Comparison of ENCODE assay signal across 12 cellular contexts in the genomic region with DNA sequence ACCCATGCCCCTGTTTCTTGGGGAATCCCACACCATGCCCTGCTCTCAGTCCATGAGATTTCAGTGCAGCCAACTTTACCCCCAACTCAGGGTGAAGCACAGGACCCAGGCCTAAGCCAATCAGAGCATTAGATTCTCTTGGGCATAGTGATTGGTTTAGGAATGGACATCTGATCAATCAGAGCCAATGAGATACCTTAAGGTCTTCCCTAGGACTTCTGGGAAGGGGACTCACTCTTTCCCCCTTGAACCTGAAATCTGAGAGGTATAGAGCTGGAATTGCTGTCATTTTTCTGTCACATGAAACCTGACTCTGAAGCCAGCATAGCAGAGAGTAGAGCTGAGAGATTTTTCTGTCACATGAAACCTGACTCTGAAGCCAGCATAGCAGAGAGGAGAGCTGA.
A peak's percentile ranks its signal among the peaks of the same experiment; 100 is the strongest.
DNase-seq lines count a peak whose midpoint lies in the region; ATAC-seq, FAIRE-seq and TF ChIP-seq lines count a peak whose summit lies in the region.
"Had no signal": no experiment of that assay in that cellular context is flagged by ENCODE, and none has a peak within 500 bp of the region (broad histone marks: within the 10 kb centered on the region; RNA-seq: fewer than 3 reads in every experiment).

No MANE protein-coding gene starts in this region.

- peaks cover 11% of the 10 kb centered on the region for H3K9me3 Mint-ChIP-seq in activated T-helper 17 cell treated with anti-CD3 and anti-CD28 coated beads, Interleukin-2, amount 50 U/mL, for 72 hours
- H3K9me3 Mint-ChIP-seq in stimulated activated memory B cell treated with anti-CD40 and anti-IgM and Interleukin-4, amounts not matched to agents 10 μg/mL and 1 μg/mL and 100 μg/mL, for 72 hours = peaks cover 3% of the 10 kb centered on the region
- H3K9me3 Mint-ChIP-seq in CD4-positive, alpha-beta memory T cell = no peaks in the 10 kb centered on the region

- no peak for TF ChIP-seq CTCF in HepG2 (CRISPR knock-in tag; IDR thresholded peaks at IDR 0.05)

- H2AFZ ChIP-seq in HepG2 (ENCODE audit: low read length) = no peak overlapping the region

- no peaks in the 10 kb centered on the region for H3K79me2 ChIP-seq in HepG2 (ENCODE audit: insufficient read depth, low read length)

- TF ChIP-seq POLR2A in HepG2 (IDR thresholded peaks at IDR 0.05; ENCODE audit: insufficient read depth in 1 of 2, low read depth in 2 of 2, low read length in 2 of 2) = no peak

- H3K9ac ChIP-seq in HepG2 (ENCODE audit: insufficient read depth, low read depth, low read length) = no peak overlapping the region

- intact Hi-C loops in HepG2 (cut with micrococcal nuclease; ENCODE audit: unreplicated experiment) = no loop called here
- intact Hi-C loops in CD4-positive, alpha-beta memory T cell (cut with micrococcal nuclease) = no loop called here

- DNase-seq in HepG2 (ENCODE audit: low spot score) (peak; percentile 6), cerebellar cortex (ENCODE audit: low spot score) (no peak)
- DNase-seq in CD4-positive, alpha-beta memory T cell = no peak
- DNase-seq: midbrain; NCI-H1092 treated with DMSO at 0.1 percent for 48 hours; stimulated activated naive CD4-positive, alpha-beta T cell treated with Interleukin-2 at 50 U/mL for 16 hours had no signal

- H3K4me3 Mint-ChIP-seq in activated T-helper 17 cell treated with anti-CD3 and anti-CD28 coated beads, Interleukin-2, amount 50 U/mL, for 72 hours = peak overlapping the region; percentile 66
- H3K4me3 Mint-ChIP-seq in stimulated activated memory B cell treated with anti-CD40 and anti-IgM and Interleukin-4, amounts not matched to agents 10 μg/mL and 1 μg/mL and 100 μg/mL, for 72 hours = no peak overlapping the region
- H3K4me3 Mint-ChIP-seq in CD4-positive, alpha-beta memory T cell = no peak overlapping the region
- H3K4me3 Mint-ChIP-seq: activated T-helper 1 cell treated with anti-CD3 and anti-CD28 coated beads, Interleukin-12 subunit alpha, Interleukin-12 subunit beta, Interleukin-2, Interleukin-4 antibody, amounts not matched to agents 30 ng/mL and 10 ng/mL and 1 ng/mL, durations not matched to agents 14 hours and 24 hours and 36 hours had no signal

- no peak overlapping the region for H3K4me2 ChIP-seq in HepG2 (ENCODE audit: low read depth, low read length)

- H3K27ac Mint-ChIP-seq in activated T-helper 17 cell treated with anti-CD3 and anti-CD28 coated beads, Interleukin-2, amount 50 U/mL, for 72 hours = peak overlapping the region; percentile 43
- H3K27ac Mint-ChIP-seq in stimulated activated memory B cell treated with anti-CD40 and anti-IgM and Interleukin-4, amounts not matched to agents 10 μg/mL and 1 μg/mL and 100 μg/mL, for 72 hours = peak overlapping the region; percentile 91
- H3K27ac Mint-ChIP-seq in CD4-positive, alpha-beta memory T cell = peak overlapping the region in 2 of 7 donors; percentile 6 to 24

- no peaks in the 10 kb centered on the region for H3K36me3 ChIP-seq in HepG2 (replicated peaks in 1 of 2; ENCODE audit: control insufficient read depth in 1 of 2, insufficient read depth in 2 of 2, low read length in 2 of 2)
- no peaks in the 10 kb centered on the region for H3K36me3 ChIP-seq in CD4-positive, alpha-beta memory T cell (ENCODE audit: insufficient read depth, low read length)

- H3K9me3 ChIP-seq in HepG2 (ENCODE audit: low read length) = no peaks in the 10 kb centered on the region
- no peaks in the 10 kb centered on the region for H3K9me3 ChIP-seq in CD4-positive, alpha-beta memory T cell (ENCODE audit: control insufficient read depth in 1 of 2, low read length in 2 of 2)

- no peak overlapping the region for H3K27ac ChIP-seq in HepG2 (ENCODE audit: extremely low read length, insufficient read depth, low read length)
- H3K27ac ChIP-seq in CD4-positive, alpha-beta memory T cell (ENCODE audit: low read depth, low read length) = no peak overlapping the region

- no peak for TF ChIP-seq EP300 in Ishikawa (IDR thresholded peaks at IDR 0.05; ENCODE audit: borderline replicate concordance)
- no peak for TF ChIP-seq EP300 in HepG2 (IDR thresholded peaks at IDR 0.05; ENCODE audit: low read depth in 2 of 2, low read length in 2 of 2)
- TF ChIP-seq EP300 in HepG2 (CRISPR knock-in tag; IDR thresholded peaks at IDR 0.05; ENCODE audit: borderline replicate concordance) = no peak

- H3K4me3 ChIP-seq in HepG2 (replicated peaks in 1 of 3; ENCODE audit: insufficient read depth in 1 of 3, low read depth in 2 of 3, low read length in 3 of 3) = no peak overlapping the region
- no peak overlapping the region for H3K4me3 ChIP-seq in CD4-positive, alpha-beta memory T cell (ENCODE audit: low read length in 2 of 2)

- POLR2A ChIA-PET in HepG2 (lab: Yijun Ruan, JAX) = no interaction called here
- POLR2A ChIA-PET in CD4-positive, alpha-beta memory T cell (lab: Charles Lee; ENCODE audit: partially characterized antibody) = interaction anchor here (1.2 to 8.0 kb wide), 7 partner anchors 15 to 159 kb away, joined by 3 to 63 read pairs (median 7); a partner anchor contains a TSS

- H3K27me3 ChIP-seq in HepG2 (ENCODE audit: control insufficient read depth in 1 of 2, insufficient read depth in 2 of 2, low read length in 2 of 2) = 0 out of 5 replicates have a peak, but pooled peaks cover 0 to 1% of the 10 kb centered on the region in 2 experiments
- H3K27me3 ChIP-seq in CD4-positive, alpha-beta memory T cell (ENCODE audit: insufficient read depth, low read length) = no peaks in the 10 kb centered on the region

- H3K4me1 Mint-ChIP-seq in activated T-helper 17 cell treated with anti-CD3 and anti-CD28 coated beads, Interleukin-2, amount 50 U/mL, for 72 hours = peaks cover 41% of the 10 kb centered on the region
- H3K4me1 Mint-ChIP-seq in stimulated activated memory B cell treated with anti-CD40 and anti-IgM and Interleukin-4, amounts not matched to agents 10 μg/mL and 1 μg/mL and 100 μg/mL, for 72 hours = peaks cover 66% of the 10 kb centered on the region
- peaks cover 25 to 49% (median 31%) of the 10 kb centered on the region in 4 donors for H3K4me1 Mint-ChIP-seq in CD4-positive, alpha-beta memory T cell

- BruUV-seq in HepG2 (replicated peaks; lab: Mats Ljungman, UMichigan) = no TSS peak

- H4K20me1 ChIP-seq in HepG2 (ENCODE audit: insufficient read depth, low read length) = no peaks in the 10 kb centered on the region

- TF ChIP-seq RAD21 in Ishikawa (IDR thresholded peaks at IDR 0.05; ENCODE audit: low read depth) (no peak), HepG2 (CRISPR knock-in tag; IDR thresholded peaks at IDR 0.05) (no peak)

- CTCF ChIA-PET in HepG2 (lab: Yijun Ruan, JAX; ENCODE audit: low intra/inter-chr PET ratio, low total read pairs) = no interaction called here
- CTCF ChIA-PET in CD4-positive, alpha-beta memory T cell (lab: Charles Lee; ENCODE audit: partially characterized antibody) = interaction anchor here (1.1 to 1.2 kb wide), 2 partner anchors 122 to 160 kb away, joined by 3 to 4 read pairs; no protein-coding TSS in a partner anchor

- H3K36me3 Mint-ChIP-seq in activated T-helper 17 cell treated with anti-CD3 and anti-CD28 coated beads, Interleukin-2, amount 50 U/mL, for 72 hours (ENCODE audit: low read depth) = no peaks in the 10 kb centered on the region
- peaks cover 34% of the 10 kb centered on the region for H3K36me3 Mint-ChIP-seq in stimulated activated memory B cell treated with anti-CD40 and anti-IgM and Interleukin-4, amounts not matched to agents 10 μg/mL and 1 μg/mL and 100 μg/mL, for 72 hours
- no peaks in the 10 kb centered on the region for H3K36me3 Mint-ChIP-seq in CD4-positive, alpha-beta memory T cell

- no peak for FAIRE-seq in HepG2 (lab: Jason Lieb, UNC)

- in situ Hi-C loops in HepG2 (cut with HindIII; ENCODE audit: extremely low pct_ligation_motif_present, low pct_unique_long_range_greater_than_20kb) = loop anchor here (25.0 kb wide), 1 partner anchor 728 kb away; no protein-coding TSS in a partner anchor

- H3K4me1 ChIP-seq in HepG2 (ENCODE audit: insufficient read depth, low read length) = peaks cover 33% of the 10 kb centered on the region
- peaks cover 33% of the 10 kb centered on the region for H3K4me1 ChIP-seq in CD4-positive, alpha-beta memory T cell (ENCODE audit: insufficient read depth, low read length)

- no peaks in the 10 kb centered on the region for H3K27me3 Mint-ChIP-seq in activated T-helper 17 cell treated with anti-CD3 and anti-CD28 coated beads, Interleukin-2, amount 50 U/mL, for 72 hours
- no peaks in the 10 kb centered on the region for H3K27me3 Mint-ChIP-seq in stimulated activated memory B cell treated with anti-CD40 and anti-IgM and Interleukin-4, amounts not matched to agents 10 μg/mL and 1 μg/mL and 100 μg/mL, for 72 hours
- H3K27me3 Mint-ChIP-seq in CD4-positive, alpha-beta memory T cell = no peaks in the 10 kb centered on the region

- no peak for ATAC-seq in activated T-helper 17 cell treated with anti-CD3 and anti-CD28 coated beads, Interleukin-2, amount 50 U/mL, for 72 hours (replicated peaks)
- ATAC-seq in HepG2 (no peak), HG02798 (IDR thresholded peaks at IDR 0.05; ENCODE audit: poor library complexity, unreplicated experiment) (no peak), HG03432 (IDR thresholded peaks at IDR 0.05; ENCODE audit: unreplicated experiment) (no peak)
- ATAC-seq in stimulated activated memory B cell treated with anti-CD40 and anti-IgM and Interleukin-4, amounts not matched to agents 10 μg/mL and 1 μg/mL and 100 μg/mL, for 72 hours = no peak

TF ChIP-seq in Ishikawa, 13 proteins besides CTCF, POLR2A, EP300 and RAD21:
- TF ChIP-seq, protein P1, sequence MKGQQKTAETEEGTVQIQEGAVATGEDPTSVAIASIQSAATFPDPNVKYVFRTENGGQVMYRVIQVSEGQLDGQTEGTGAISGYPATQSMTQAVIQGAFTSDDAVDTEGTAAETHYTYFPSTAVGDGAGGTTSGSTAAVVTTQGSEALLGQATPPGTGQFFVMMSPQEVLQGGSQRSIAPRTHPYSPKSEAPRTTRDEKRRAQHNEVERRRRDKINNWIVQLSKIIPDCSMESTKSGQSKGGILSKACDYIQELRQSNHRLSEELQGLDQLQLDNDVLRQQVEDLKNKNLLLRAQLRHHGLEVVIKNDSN (IDR thresholded peaks at IDR 0.05) = peak; percentile 69
- no peak for TF ChIP-seq FOXM1 (IDR thresholded peaks at IDR 0.05; ENCODE audit: borderline replicate concordance, low read depth)
- no peak for TF ChIP-seq NFIC (IDR thresholded peaks at IDR 0.05)
- TF ChIP-seq TEAD4 (IDR thresholded peaks at IDR 0.05) = 0 out of 2 replicates have a peak, but pooled peaks have one; percentile 32
